Comparison of ENCODE assay signal across 11 cellular contexts in the genomic region with DNA sequence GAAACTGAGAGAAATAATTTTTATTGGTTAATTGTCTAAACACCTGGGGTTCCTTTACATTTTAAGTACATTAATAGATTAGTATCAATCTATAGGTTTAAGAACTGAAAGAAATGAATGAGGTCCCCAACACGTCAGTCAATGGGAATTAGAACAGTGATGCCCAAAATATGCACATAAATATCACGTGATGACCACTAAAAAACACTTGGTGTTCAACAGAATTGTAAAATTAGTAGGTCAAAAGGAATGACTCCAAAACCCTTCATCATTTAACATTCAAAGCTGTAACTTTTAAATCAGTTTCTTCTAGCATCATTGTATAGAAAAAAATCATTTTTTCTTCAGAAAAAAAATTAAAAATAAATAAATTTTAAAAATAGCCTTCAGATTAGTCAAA.
"Had no signal": no experiment of that assay in that cellular context is flagged by ENCODE, and none has a peak within 500 bp of the region (broad histone marks: within the 10 kb centered on the region; RNA-seq: fewer than 3 reads in every experiment).

No MANE protein-coding gene starts in this region.

- H3K4me3 Mint-ChIP-seq: GM23338, H9, HFFc6 had no signal

- DNase-seq: GM23248, GOT3, H7, H9, HCEC 1CT, HFFc6 had no signal

- H3K4me2 ChIP-seq: GM23338 had no signal

- FAIRE-seq: H1, H54 had no signal

- H3K27ac ChIP-seq: GM23248 had no signal

- H3K9ac ChIP-seq: GM23248 had no signal

- H3K36me3 ChIP-seq: HAP-1 had no signal

- H2AFZ ChIP-seq: GM23248, GM23338 had no signal

- H3K27ac Mint-ChIP-seq: GM23338, H9, HFFc6 had no signal

- H3K4me3 ChIP-seq: GM23248, GM23338, HAP-1 had no signal

- H3K4me1 ChIP-seq: HAP-1 had no signal

- H3K4me1 Mint-ChIP-seq: GM23338, H9 had no signal

- ATAC-seq: GM23338, HCT116 had no signal
